Comparison of ENCODE assay signal across 10 cellular contexts in genomic region chr21:32994305-32994704, GRCh38. TPM values are rescaled to one million over a fixed set of nuclear protein-coding genes. Genes with fewer than 3 reads are reported as not detected.
DNase-seq lines count a peak whose midpoint lies in the region; ATAC-seq, FAIRE-seq and TF ChIP-seq lines count a peak whose summit lies in the region.
"Had no signal": no experiment of that assay in that cellular context is flagged by ENCODE, and none has a peak within 500 bp of the region (broad histone marks: within the 10 kb centered on the region; RNA-seq: fewer than 3 reads in every experiment).

No MANE protein-coding gene starts in this region.

- H3K4me3 ChIP-seq in BE2C (ENCODE audit: low read depth, low read length), result no peak overlapping the region
- H3K4me3 ChIP-seq in HCT116 (replicated peaks in 1 of 2; ENCODE audit: low read depth in 1 of 2, low read length in 2 of 2), result no peak overlapping the region
- no peak overlapping the region for H3K4me3 ChIP-seq in hepatocyte

- TF ChIP-seq CTCF in BE2C (IDR thresholded peaks at IDR 0.05; ENCODE audit: low read depth, low read length) (peak; percentile 52), HCT116 (IDR thresholded peaks at IDR 0.05 in 2 of 3, conservative IDR thresholded peaks at IDR 0.05 in 1 of 3; ENCODE audit: borderline replicate concordance in 1 of 3, insufficient read depth in 1 of 3, low read depth in 2 of 3, low read length in 2 of 3) (peak; percentile 47 to 69 (median 58); a peak in 4 of 6 replicates), hepatocyte (IDR thresholded peaks at IDR 0.05; ENCODE audit: poor library complexity) (peak; percentile 56)

- H4K20me1 ChIP-seq in HCT116 (ENCODE audit: insufficient read depth), result no peaks in the 10 kb centered on the region
- H4K20me1 ChIP-seq in hepatocyte (ENCODE audit: insufficient read depth, poor library complexity, severe bottlenecking), result no peaks in the 10 kb centered on the region

- H3K79me2 ChIP-seq in HCT116 (ENCODE audit: insufficient read depth, low read length), result no peaks in the 10 kb centered on the region
- H3K79me2 ChIP-seq in hepatocyte, result no peaks in the 10 kb centered on the region

- H3K9me3 ChIP-seq in BE2C (no peaks in the 10 kb centered on the region), HCT116 (ENCODE audit: control insufficient read depth in 1 of 2, insufficient read depth in 1 of 2, low read depth in 1 of 2, low read length in 2 of 2) (no peaks in the 10 kb centered on the region), hepatocyte (ENCODE audit: low read depth) (no peaks in the 10 kb centered on the region)

- FAIRE-seq in GM12892 (lab: Jason Lieb, UNC), result no peak

- TF ChIP-seq RAD21 in HCT116 (IDR thresholded peaks at IDR 0.05; ENCODE audit: low read depth), result peak; percentile 65

- peak; percentile 77 for ATAC-seq in HCT116
- ATAC-seq in HG02571 (IDR thresholded peaks at IDR 0.05; ENCODE audit: unreplicated experiment), result no peak
- ATAC-seq: effector memory CD8-positive, alpha-beta T cell; Right ventricle myocardium inferior had no signal

- BruUV-seq in HCT116 (replicated peaks; lab: Mats Ljungman, UMichigan), result no TSS peak

- H3K27ac ChIP-seq in HCT116 (ENCODE audit: low read depth, low read length) (no peak overlapping the region), hepatocyte (no peak overlapping the region)

- H3K4me2 ChIP-seq in HCT116 (ENCODE audit: low read length), result no peak overlapping the region
- H3K4me2 ChIP-seq in hepatocyte, result no peak overlapping the region

- no peak overlapping the region for H3K9ac ChIP-seq in HCT116 (ENCODE audit: low read length)

- H3K4me1 ChIP-seq in BE2C (no peaks in the 10 kb centered on the region), HCT116 (ENCODE audit: control insufficient read depth in 1 of 2, insufficient read depth in 2 of 2, low read length in 2 of 2) (no peaks in the 10 kb centered on the region), hepatocyte (ENCODE audit: insufficient read depth) (no peaks in the 10 kb centered on the region)

- CTCF ChIA-PET in HCT116 (lab: Charles Lee), result interaction anchor here (0.8 to 2.6 kb wide), 13 partner anchors 8 to 451 kb away, joined by 3 to 20 read pairs (median 4); no protein-coding TSS in a partner anchor

- intact Hi-C loops in HCT116 (cut with micrococcal nuclease), result loop anchor here (1.0 kb wide), 2 partner anchors 133 to 203 kb away; no protein-coding TSS in a partner anchor

- H3K9me2 ChIP-seq in HCT116 (ENCODE audit: insufficient read depth) (no peaks in the 10 kb centered on the region), hepatocyte (replicated peaks; ENCODE audit: insufficient read depth) (no peaks in the 10 kb centered on the region)

- no peak for DNase-seq in BE2C
- DNase-seq in HCT116 (ENCODE audit: low read depth, low spot score), result no peak
- DNase-seq in SKM-1 (lab: John Stamatoyannopoulos, UW; ENCODE audit: unreplicated experiment), result peak; percentile 8
- peak; percentile 19 for DNase-seq in hepatocyte (ENCODE audit: low spot score)
- DNase-seq in stimulated activated CD8-positive, alpha-beta memory T cell treated with anti-CD3 and anti-CD28 coated beads, Interleukin-4, amount 100 ng/mL, for 48 hours, result no peak
- DNase-seq in GM12892 (ENCODE audit: insufficient read length), result no peak
- no peak for DNase-seq in H4 (ENCODE audit: low spot score)
- DNase-seq: effector memory CD8-positive, alpha-beta T cell had no signal

- WGBS in hepatocyte (ENCODE audit: low lambda C conversion rate, missing lambda C conversion rate), result 41% methylated on average over 3 of the region's 3 CpGs

- no peaks in the 10 kb centered on the region for H3K36me3 ChIP-seq in BE2C
- H3K36me3 ChIP-seq in HCT116 (ENCODE audit: control insufficient read depth in 1 of 2, insufficient read depth in 2 of 2, low read length in 2 of 2), result no peaks in the 10 kb centered on the region
- H3K36me3 ChIP-seq in hepatocyte (replicated peaks; ENCODE audit: insufficient read depth, low read depth), result no peaks in the 10 kb centered on the region

- RAD21 ChIA-PET in HCT116 (lab: Charles Lee; ENCODE audit: low non-redundant PET in 1 of 2, low total read pairs in 2 of 2, uncharacterized antibody in 2 of 2, unreplicated experiment in 2 of 2), result interaction anchor here (0.9 to 1.3 kb wide), 3 partner anchors 133 to 203 kb away, joined by 3 to 7 read pairs (median 3); no protein-coding TSS in a partner anchor

- H3K27me3 ChIP-seq in BE2C, result peaks cover 45% of the 10 kb centered on the region
- peaks cover 34% of the 10 kb centered on the region for H3K27me3 ChIP-seq in HCT116 (ENCODE audit: insufficient read depth, low read length)
- H3K27me3 ChIP-seq in hepatocyte, result peaks cover 33% of the 10 kb centered on the region

- no peak overlapping the region for H2AFZ ChIP-seq in HCT116 (ENCODE audit: low read depth, low read length, poor library complexity, severe bottlenecking)
- no peak overlapping the region for H2AFZ ChIP-seq in hepatocyte

- TF ChIP-seq POLR2A in HCT116 (IDR thresholded peaks at IDR 0.05; ENCODE audit: borderline replicate concordance, extremely low read depth, insufficient read depth, insufficient read length), result no peak
- no peak for TF ChIP-seq POLR2A in GM12892 (IDR thresholded peaks at IDR 0.05; ENCODE audit: low read depth, low read length)

- POLR2A ChIA-PET in HCT116 (lab: Charles Lee), result no interaction called here

TF ChIP-seq in HCT116, 20 proteins besides CTCF, POLR2A, EP300 and RAD21:
- TF ChIP-seq EGR1 (IDR thresholded peaks at IDR 0.05; ENCODE audit: low read depth) (no peak), CEBPB (IDR thresholded peaks at IDR 0.05; ENCODE audit: low read depth) (no peak), TCF7L2 (IDR thresholded peaks at IDR 0.05; ENCODE audit: borderline replicate concordance, extremely low read depth, insufficient read depth, insufficient read length) (no peak), CBX3 (IDR thresholded peaks at IDR 0.05; ENCODE audit: low read depth) (no peak), SIN3A (IDR thresholded peaks at IDR 0.05; ENCODE audit: low read depth) (no peak), JUND (IDR thresholded peaks at IDR 0.05) (no peak), EZH2 (IDR thresholded peaks at IDR 0.05) (no peak), ATF3 (IDR thresholded peaks at IDR 0.05) (no peak), POLR2AphosphoS5 (IDR thresholded peaks at IDR 0.05; ENCODE audit: low read depth, low read length) (no peak), MAX (IDR thresholded peaks at IDR 0.05) (no peak), SRF (IDR thresholded peaks at IDR 0.05; ENCODE audit: low read depth) (no peak), REST (IDR thresholded peaks at IDR 0.05; ENCODE audit: low read depth) (no peak), ZBTB33 (IDR thresholded peaks at IDR 0.05; ENCODE audit: extremely low read depth, insufficient replicate concordance, low read length) (no peak)

RNA-seq across cellular contexts. Expression of gene OLIG2, which starts 31.4 kb away (rescaled TPM):
- polyA plus RNA-seq in BE2C (2012; ENCODE audit: insufficient read depth, insufficient read length, low read depth), result not detected
- total RNA-seq in HCT116 (2021; ENCODE audit: unreplicated experiment) (not detected), hepatocyte (not detected in 2 replicates)
- polyA plus RNA-seq in HCT116 (2012), result not detected in 2 replicates
- polyA plus RNA-seq in hepatocyte, result not detected in 2 replicates
- polyA plus RNA-seq in GM12892 (2012; ENCODE audit: missing spikeins), result not detected
- total RNA-seq in H4 (2014; rRNA removed; shearing (Covaris generic)), result 1.5 and 1.7 TPM in 2 replicates
- total RNA-seq: Right ventricle myocardium inferior had no signal

Comparison
In these comparisons a context has a peak if more than half of its experiments do, and no peak if none do; other contexts are left out.
1. DNase-seq: peak in SKM-1 (single experiment) and hepatocyte (single experiment); none in BE2C (single experiment), HCT116 (single experiment), stimulated activated CD8-positive, alpha-beta memory T cell treated with anti-CD3 and anti-CD28 coated beads, Interleukin-4, amount 100 ng/mL, for 48 hours (single experiment), GM12892 (single experiment) and H4 (single experiment).
2. Peak in every context shown above with its lines, with median percentiles within 50 percentile points of each other: CTCF ChIP-seq.